Comparison of ENCODE assay signal across 29 cellular contexts in the genomic region with DNA sequence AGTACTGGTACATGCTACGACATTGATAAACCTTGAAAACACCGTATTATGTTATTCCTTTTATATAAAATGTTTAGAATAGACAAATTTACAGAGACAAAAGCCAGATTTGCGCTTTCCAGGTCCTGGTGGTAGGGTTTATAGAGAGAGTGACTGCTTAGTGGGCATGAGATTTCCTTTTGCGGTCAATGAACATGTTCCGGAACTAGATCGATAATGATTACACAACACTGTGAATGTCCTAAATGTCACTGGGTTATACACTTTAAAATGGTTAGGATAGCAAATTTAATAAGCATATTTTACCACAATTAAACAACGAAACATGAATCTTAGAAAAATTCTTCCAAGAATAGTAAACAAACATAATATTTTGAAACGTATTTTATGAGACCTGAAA.
"Had no signal": no experiment of that assay in that cellular context is flagged by ENCODE, and none has a peak within 500 bp of the region (broad histone marks: within the 10 kb centered on the region; RNA-seq: fewer than 3 reads in every experiment).

No MANE protein-coding gene starts in this region.

- H3K9me3 ChIP-seq: neutrophil, psoas muscle, suprapubic skin, testis, tibial artery, transverse colon, upper lobe of right lung, uterus had no signal

- H3K4me3 ChIP-seq: psoas muscle, skin epidermis, smooth muscle cell, spleen, suprapubic skin, testis, tibial artery, transverse colon, upper lobe of right lung, uterus had no signal

- ATAC-seq: naive thymus-derived CD8-positive, alpha-beta T cell; natural killer cell treated with Interleukin-12 subunit alpha and Interleukin-12 subunit beta and Interleukin-15 and Interleukin-18, amount 100 ng/mL, for 72 hours; psoas muscle; right cardiac atrium; sciatic nerve; stimulated activated memory B cell treated with anti-CD40 and anti-IgM and Interleukin-4, amounts not matched to agents 10 μg/mL and 1 μg/mL and 100 μg/mL, for 72 hours; stimulated activated naive CD8-positive, alpha-beta T cell treated with anti-CD3 and anti-CD28 coated beads, Interleukin-15, amount 100 ng/mL, for 72 hours; stimulated activated naive CD8-positive, alpha-beta T cell treated with anti-CD3 and anti-CD28 coated beads, Interleukin-15, Interleukin-2, amounts not matched to agents 100 U/mL and 50 U/mL, for 24 hours; upper lobe of right lung had no signal

- H3K4me1 ChIP-seq: parathyroid adenoma, psoas muscle, spleen, suprapubic skin, testis, tibial artery, transverse colon, upper lobe of right lung, uterus had no signal

- H3K27me3 ChIP-seq: neutrophil, spleen, suprapubic skin, testis, tibial artery, transverse colon, upper lobe of right lung, uterus had no signal

- H3K36me3 ChIP-seq: neutrophil, spleen, suprapubic skin, tibial artery, transverse colon, upper lobe of right lung, uterus had no signal

- H2AFZ ChIP-seq: parathyroid adenoma had no signal

- H3K27ac ChIP-seq: neutrophil, parathyroid adenoma, psoas muscle, skin epidermis, spleen, suprapubic skin, testis, tibial artery, transverse colon, upper lobe of right lung, uterus had no signal

- H3K79me2 ChIP-seq: parathyroid adenoma had no signal

- H3K4me2 ChIP-seq: smooth muscle cell had no signal

- DNase-seq: naive thymus-derived CD8-positive, alpha-beta T cell; nephron progenitor cell; nucleus accumbens; posterior cingulate gyrus; psoas muscle; right cardiac atrium; spleen; stimulated activated CD4-positive, alpha-beta T cell treated with anti-CD3 and anti-CD28 coated beads, Interleukin-12 subunit alpha, Interleukin-12 subunit beta, amount 100 ng/mL, for 4 hours; stimulated activated CD4-positive, alpha-beta T cell treated with anti-CD3 and anti-CD28 coated beads, Interleukin-1b, Interleukin-23, amount 100 ng/mL, for 48 hours; stimulated activated CD4-positive, alpha-beta T cell treated with anti-CD3 and anti-CD28 coated beads, Interleukin-4, amount 100 ng/mL, for 1 hour; stimulated activated CD4-positive, alpha-beta T cell treated with anti-CD3 and anti-CD28 coated beads, Interleukin-4, amount 100 ng/mL, for 4 hours; stimulated activated CD8-positive, alpha-beta memory T cell treated with anti-CD3 and anti-CD28 coated beads, Interleukin-4, amount 100 ng/mL, for 48 hours; stimulated activated naive CD4-positive, alpha-beta T cell; stimulated activated naive CD8-positive, alpha-beta T cell treated with anti-CD3 and anti-CD28 coated beads, Interleukin-15, amount 100 ng/mL, for 72 hours; stimulated activated naive CD8-positive, alpha-beta T cell treated with anti-CD3 and anti-CD28 coated beads, Interleukin-15, Interleukin-2, amounts not matched to agents 100 U/mL and 50 U/mL, for 24 hours; substantia nigra; testis; tibial artery; transverse colon; upper lobe of right lung; uterus had no signal

- H3K9ac ChIP-seq: parathyroid adenoma had no signal
